23 cellular contexts compared by ENCODE assay signal in genomic region chr5:1100652-1101574, GRCh38. TPM values are rescaled to one million over a fixed set of nuclear protein-coding genes. Genes with fewer than 3 reads are reported as not detected.
DNase-seq lines count a peak whose midpoint lies in the region; ATAC-seq, FAIRE-seq and TF ChIP-seq lines count a peak whose summit lies in the region.
"Had no signal": no experiment of that assay in that cellular context is flagged by ENCODE, and none has a peak within 500 bp of the region (broad histone marks: within the 10 kb centered on the region; RNA-seq: fewer than 3 reads in every experiment).

No MANE protein-coding gene starts in this region.

- H3K9me3 Mint-ChIP-seq in natural killer cell, result no peaks in the 10 kb centered on the region
- H3K9me3 Mint-ChIP-seq in natural killer cell treated with Interleukin-12 subunit alpha and Interleukin-12 subunit beta and Interleukin-15 and Interleukin-18, amount 100 ng/mL, for 72 hours, result no peaks in the 10 kb centered on the region
- H3K9me3 Mint-ChIP-seq: activated CD4-positive, alpha-beta T cell treated with anti-CD3 and anti-CD28 coated beads, Interleukin-2, amount 10 ng/mL, durations not matched to agents 24 days and 14 days; naive B cell had no signal

- H3K79me2 ChIP-seq in HepG2 (ENCODE audit: insufficient read depth, low read length), result peaks cover 67% of the 10 kb centered on the region

- H3K4me1 Mint-ChIP-seq in natural killer cell, result peaks cover 21 to 71% of the 10 kb centered on the region in 2 donors
- peaks cover 31 to 34% of the 10 kb centered on the region in 2 donors for H3K4me1 Mint-ChIP-seq in natural killer cell treated with Interleukin-12 subunit alpha and Interleukin-12 subunit beta and Interleukin-15 and Interleukin-18, amount 100 ng/mL, for 72 hours (ENCODE audit: low read depth in 2 of 2)

- no peak for ATAC-seq in natural killer cell
- no peak for ATAC-seq in natural killer cell treated with Interleukin-12 subunit alpha and Interleukin-12 subunit beta and Interleukin-15 and Interleukin-18, amount 100 ng/mL, for 72 hours
- no peak for ATAC-seq in HepG2
- ATAC-seq in HG03280 (IDR thresholded peaks at IDR 0.05; ENCODE audit: unreplicated experiment), result no peak
- ATAC-seq: psoas muscle had no signal

- 97% methylated on average over 26 of the region's 34 CpGs for WGBS in HepG2 (ENCODE audit: low lambda C conversion rate)
- 78 to 85% (median 85%) methylated on average over 32 to 34 of the region's 34 CpGs for WGBS in spleen, 5 donors

- peaks cover 35% of the 10 kb centered on the region; the same call in 1 of the 2 replicates for H4K20me1 ChIP-seq in HepG2 (ENCODE audit: insufficient read depth, low read length)

- peaks cover 4 to 18% of the 10 kb centered on the region in 2 experiments; a peak in 4 of 5 replicates for H3K36me3 ChIP-seq in HepG2 (replicated peaks in 1 of 2; ENCODE audit: control insufficient read depth in 1 of 2, insufficient read depth in 2 of 2, low read length in 2 of 2)
- peaks cover 0 to 11% (median 0%) of the 10 kb centered on the region in 6 donors for H3K36me3 ChIP-seq in spleen
- H3K36me3 ChIP-seq: adrenal gland, transverse colon had no signal

- peak overlapping the region; percentile 42 for H3K4me3 Mint-ChIP-seq in natural killer cell
- no peak overlapping the region for H3K4me3 Mint-ChIP-seq in natural killer cell treated with Interleukin-12 subunit alpha and Interleukin-12 subunit beta and Interleukin-15 and Interleukin-18, amount 100 ng/mL, for 72 hours
- H3K4me3 Mint-ChIP-seq: activated CD4-positive, alpha-beta T cell treated with anti-CD3 and anti-CD28 coated beads, Interleukin-2, amount 10 ng/mL, durations not matched to agents 24 days and 14 days had no signal

- TF ChIP-seq EP300 in HepG2 (IDR thresholded peaks at IDR 0.05; ENCODE audit: low read depth in 2 of 2, low read length in 2 of 2), result no peak
- no peak for TF ChIP-seq EP300 in HepG2 (CRISPR knock-in tag; IDR thresholded peaks at IDR 0.05; ENCODE audit: borderline replicate concordance)

- TF ChIP-seq POLR2A in HepG2 (IDR thresholded peaks at IDR 0.05; ENCODE audit: insufficient read depth in 1 of 2, low read depth in 2 of 2, low read length in 2 of 2) (no peak), spleen (IDR thresholded peaks at IDR 0.05) (no peak)

- no peak overlapping the region for H2AFZ ChIP-seq in HepG2 (ENCODE audit: low read length)

- POLR2A ChIA-PET in RWPE1 (lab: Yijun Ruan, JAX; ENCODE audit: low non-redundant PET) (no interaction called here), HepG2 (lab: Yijun Ruan, JAX) (no interaction called here)

- no peak overlapping the region for H3K4me3 ChIP-seq in HepG2 (replicated peaks in 1 of 3; ENCODE audit: insufficient read depth in 1 of 3, low read depth in 2 of 3, low read length in 3 of 3)
- H3K4me3 ChIP-seq in spleen, result no peak overlapping the region
- H3K4me3 ChIP-seq: adrenal gland, psoas muscle, stomach, transverse colon had no signal

- DNase-seq in natural killer cell, result no peak
- DNase-seq in natural killer cell treated with Interleukin-12 subunit alpha and Interleukin-12 subunit beta and Interleukin-15 and Interleukin-18, amount 100 ng/mL, for 72 hours (ENCODE audit: low spot score), result no peak
- no peak for DNase-seq in RWPE1 (ENCODE audit: low spot score)
- DNase-seq in HepG2 (ENCODE audit: low spot score), result no peak
- no peak for DNase-seq in spleen
- no peak for DNase-seq in GOT3 (lab: John Stamatoyannopoulos, UW)
- DNase-seq in GM20000 (ENCODE audit: low spot score), result no peak
- DNase-seq: activated CD4-positive, alpha-beta T cell treated with anti-CD3 and anti-CD28 coated beads, Interleukin-2, amount 10 ng/mL, durations not matched to agents 24 days and 14 days; activated CD8-positive, alpha-beta memory T cell treated with anti-CD3 and anti-CD28 coated beads, Interleukin-2, amount 50 U/mL, for 4 hours; activated effector memory CD4-positive, alpha-beta T cell treated with anti-CD3 and anti-CD28 coated beads, Interleukin-2, amount 50 U/mL, for 16 hours; adrenal gland; cortex of kidney; DMS79 treated with DMSO at 0.1 percent for 48 hours; HCEC 1CT; naive B cell; NCI-H1417; NCI-H526; psoas muscle; stomach; transverse colon had no signal

- no peak overlapping the region for H3K4me2 ChIP-seq in HepG2 (ENCODE audit: low read depth, low read length)

- no TSS peak for BruUV-seq in HepG2 (replicated peaks; lab: Mats Ljungman, UMichigan)

- no peaks in the 10 kb centered on the region for H3K36me3 Mint-ChIP-seq in natural killer cell
- no peaks in the 10 kb centered on the region for H3K36me3 Mint-ChIP-seq in natural killer cell treated with Interleukin-12 subunit alpha and Interleukin-12 subunit beta and Interleukin-15 and Interleukin-18, amount 100 ng/mL, for 72 hours
- H3K36me3 Mint-ChIP-seq: naive B cell had no signal

- in situ Hi-C loops in HepG2 (cut with HindIII; ENCODE audit: extremely low pct_ligation_motif_present, low pct_unique_long_range_greater_than_20kb), result loop anchor here (5.0 kb wide), 1 partner anchor 34 kb away; no protein-coding TSS in a partner anchor

- TF ChIP-seq RAD21 in HepG2 (CRISPR knock-in tag; IDR thresholded peaks at IDR 0.05), result no peak

- H3K27me3 Mint-ChIP-seq in natural killer cell (ENCODE audit: low read depth in 2 of 2), result no peaks in the 10 kb centered on the region
- H3K27me3 Mint-ChIP-seq in natural killer cell treated with Interleukin-12 subunit alpha and Interleukin-12 subunit beta and Interleukin-15 and Interleukin-18, amount 100 ng/mL, for 72 hours, result no peaks in the 10 kb centered on the region
- H3K27me3 Mint-ChIP-seq: activated CD4-positive, alpha-beta T cell treated with anti-CD3 and anti-CD28 coated beads, Interleukin-2, amount 10 ng/mL, durations not matched to agents 24 days and 14 days; naive B cell had no signal

- H3K27me3 ChIP-seq in HepG2 (ENCODE audit: control insufficient read depth in 1 of 2, insufficient read depth in 2 of 2, low read length in 2 of 2) (no peaks in the 10 kb centered on the region), spleen (replicated peaks in 1 of 7) (peaks cover 0 to 23% (median 0%) of the 10 kb centered on the region in 7 donors)
- H3K27me3 ChIP-seq: adrenal gland, stomach, transverse colon had no signal

- peak overlapping the region; percentile 8; the same call in 1 of the 2 replicates for H3K27ac ChIP-seq in RWPE1
- H3K27ac ChIP-seq in HepG2 (ENCODE audit: extremely low read length, insufficient read depth, low read length), result no peak overlapping the region
- H3K27ac ChIP-seq in spleen, result peak overlapping the region in 7 of 8 donors; percentile 26 to 94 (median 89)
- H3K27ac ChIP-seq: psoas muscle had no signal

- CTCF ChIA-PET in RWPE1 (lab: Yijun Ruan, JAX) (interaction anchor here (0.5 to 0.7 kb wide), 3 partner anchors 9 to 544 kb away, joined by 3 to 6 read pairs (median 4); no protein-coding TSS in a partner anchor), HepG2 (lab: Yijun Ruan, JAX; ENCODE audit: low intra/inter-chr PET ratio, low total read pairs) (no interaction called here)

- H3K27ac Mint-ChIP-seq in natural killer cell, result peak overlapping the region in 1 of 2 donors; percentile 99
- H3K27ac Mint-ChIP-seq in natural killer cell treated with Interleukin-12 subunit alpha and Interleukin-12 subunit beta and Interleukin-15 and Interleukin-18, amount 100 ng/mL, for 72 hours, result no peak overlapping the region
- H3K27ac Mint-ChIP-seq: activated CD4-positive, alpha-beta T cell treated with anti-CD3 and anti-CD28 coated beads, Interleukin-2, amount 10 ng/mL, durations not matched to agents 24 days and 14 days had no signal

- no peak overlapping the region for H3K9ac ChIP-seq in HepG2 (ENCODE audit: insufficient read depth, low read depth, low read length)

- intact Hi-C loops in natural killer cell (cut with micrococcal nuclease) (loop anchor here (10.0 kb wide), 1 partner anchor 414 kb away; no protein-coding TSS in a partner anchor), HepG2 (cut with micrococcal nuclease; ENCODE audit: unreplicated experiment) (no loop called here), spleen (cut with DNase I; ENCODE audit: low total_unique reads) (no loop called here)

- no peak for FAIRE-seq in HepG2 (lab: Jason Lieb, UNC)
- FAIRE-seq: GM12892, TTC549 had no signal

- H3K9me3 ChIP-seq in HepG2 (ENCODE audit: low read length), result no peaks in the 10 kb centered on the region
- H3K9me3 ChIP-seq in spleen, result no peaks in the 10 kb centered on the region
- H3K9me3 ChIP-seq: adrenal gland, psoas muscle, stomach, transverse colon had no signal

- TF ChIP-seq CTCF in natural killer cell (IDR thresholded peaks at IDR 0.05) (no peak), RWPE1 (conservative IDR thresholded peaks at IDR 0.05; ENCODE audit: low read depth) (no peak), HepG2 (CRISPR knock-in tag; IDR thresholded peaks at IDR 0.05) (no peak), spleen (IDR thresholded peaks at IDR 0.05 in 8 of 11, conservative IDR thresholded peaks at IDR 0.05 in 3 of 11) (no peak), GM20000 (IDR thresholded peaks at IDR 0.05; ENCODE audit: extremely low read depth, missing control alignments) (no peak)

- H3K4me1 ChIP-seq in HepG2 (ENCODE audit: insufficient read depth, low read length) (peaks cover 43% of the 10 kb centered on the region), spleen (peaks cover 46 to 83% (median 66%) of the 10 kb centered on the region in 6 donors)

RNA-seq across cellular contexts. Expression of gene SLC12A7, which starts 10.9 kb away (rescaled TPM):
- total RNA-seq in natural killer cell (10 to 100 TPM; 53.2 to 92.5 (median 81.3) TPM), HepG2 (2016; rRNA removed; fragmentation: Illumina TruSeq; extraction: Trizol) (7.4 and 14.0 TPM in 2 replicates), spleen (100 to 1,000 TPM in 2 of 7 donors, 10 to 100 TPM in 5; 40.4 to 120 (median 78.6) TPM)
- 10 to 100 TPM; 13.5 to 21.9 TPM for total RNA-seq in natural killer cell treated with Interleukin-12 subunit alpha and Interleukin-12 subunit beta and Interleukin-15 and Interleukin-18, amount 100 ng/mL, for 72 hours
- total RNA-seq in HepG2 (2016; cell fraction: cytosol; rRNA removed; fragmentation: Illumina TruSeq; extraction: Trizol; ENCODE audit: low read depth), result 9.5 and 12.5 TPM in 2 replicates
- 5.2 and 15.7 TPM in 2 replicates for total RNA-seq in HepG2 (2016; cell fraction: insoluble cytoplasmic fraction; rRNA removed; fragmentation: Illumina TruSeq; extraction: Trizol)
- 6.9 and 7.7 TPM in 2 replicates for total RNA-seq in HepG2 (2016; cell fraction: membrane; rRNA removed; fragmentation: Illumina TruSeq; extraction: Trizol)
- 21.8 and 25.8 TPM in 2 replicates for total RNA-seq in HepG2 (2016; cell fraction: nucleus; rRNA removed; fragmentation: Illumina TruSeq; extraction: Trizol)
- polyA plus RNA-seq in HepG2 (2011; rRNA removed) (18.5 and 25.6 TPM in 2 replicates), spleen (10 to 100 TPM in 2 of 3 donors, 1 to 10 TPM in 1; 8.6 to 27.0 (median 15.4) TPM)
- polyA plus RNA-seq in HepG2 (2011; cell fraction: cytosol; rRNA removed), result 11.8 and 15.1 TPM in 2 replicates
- polyA plus RNA-seq in HepG2 (2011; cell fraction: nucleus; rRNA removed), result 164 and 213 TPM in 2 replicates
- 28.2 and 30.9 TPM in 2 replicates for polyA plus RNA-seq in HepG2 (2012)
- polyA plus RNA-seq in HepG2 (2016; cell fraction: cytosol; fragmentation: Illumina TruSeq; extraction: Trizol; ENCODE audit: low read depth), result 1.4 and 1.6 TPM in 2 replicates
- 6.3 and 7.6 TPM in 2 replicates for polyA plus RNA-seq in HepG2 (2016; cell fraction: insoluble cytoplasmic fraction; fragmentation: Illumina TruSeq; extraction: Trizol; ENCODE audit: low read depth)
- 3.2 and 3.7 TPM in 2 replicates for polyA plus RNA-seq in HepG2 (2016; cell fraction: membrane; fragmentation: Illumina TruSeq; extraction: Trizol; ENCODE audit: low read depth)
- 88.5 and 93.5 TPM in 2 replicates for polyA plus RNA-seq in HepG2 (2016; cell fraction: nucleus; fragmentation: Illumina TruSeq; extraction: Trizol; ENCODE audit: insufficient read depth, low read depth)
- polyA minus RNA-seq in HepG2 (2011; rRNA and poly(A)+ RNA removed; ENCODE audit: low replicate concordance), result 6.3 and 47.1 TPM in 2 replicates
- 14.7 and 16.2 TPM in 2 replicates for polyA minus RNA-seq in HepG2 (2011; cell fraction: cytosol; rRNA and poly(A)+ RNA removed)
- polyA minus RNA-seq in HepG2 (2011; cell fraction: nucleus; rRNA and poly(A)+ RNA removed), result 40.3 and 44.4 TPM in 2 replicates
